ENCODE assay signal across 10 cellular contexts in the genomic region with DNA sequence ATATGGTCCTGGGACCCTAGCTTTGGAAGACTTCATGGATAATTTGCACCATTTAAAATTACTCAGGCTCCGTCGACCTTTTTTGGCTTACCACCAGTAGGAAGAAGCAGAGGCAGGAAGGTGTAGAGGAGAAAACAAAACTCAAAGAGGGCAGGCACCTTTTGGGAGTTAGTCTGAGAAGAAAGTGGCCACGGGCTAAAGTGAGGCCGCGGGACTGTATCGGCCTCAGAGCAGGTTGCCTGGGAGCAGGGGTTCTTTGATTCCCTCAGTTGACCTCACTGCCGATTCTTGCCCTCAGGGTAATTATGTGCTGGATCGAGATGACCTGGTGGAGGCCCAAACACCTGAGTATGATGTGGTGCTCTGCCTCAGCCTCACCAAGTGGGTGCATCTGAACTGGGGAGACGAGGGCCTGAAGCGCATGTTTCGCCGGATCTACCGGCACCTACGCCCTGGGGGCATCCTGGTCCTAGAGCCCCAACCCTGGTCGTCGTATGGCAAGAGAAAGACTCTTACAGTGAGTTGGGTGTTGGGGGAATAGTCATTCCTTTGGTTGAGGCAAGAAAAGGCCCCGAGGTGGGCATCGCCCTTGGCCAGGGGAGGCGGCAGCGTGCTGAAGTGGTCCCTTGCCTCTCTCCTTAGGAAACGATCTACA. TPM values are rescaled to one million over a fixed set of nuclear protein-coding genes. Genes with fewer than 3 reads are reported as not detected.
DNase-seq lines count a peak whose midpoint lies in the region; ATAC-seq, FAIRE-seq and TF ChIP-seq lines count a peak whose summit lies in the region.
"Had no signal": no experiment of that assay in that cellular context is flagged by ENCODE, and none has a peak within 500 bp of the region (broad histone marks: within the 10 kb centered on the region; RNA-seq: fewer than 3 reads in every experiment).

No MANE protein-coding gene starts in this region.

- DNase-seq in activated CD4-positive, alpha-beta T cell treated with anti-CD3 and anti-CD28 coated beads, Interleukin-2, amount 10 ng/mL, durations not matched to agents 24 days and 14 days: no peak
- no peak for DNase-seq in activated CD4-positive, alpha-beta T cell treated with anti-CD3 and anti-CD28 coated beads, Interleukin-2, amount 50 U/mL, for 4 hours
- DNase-seq in SK-N-MC (ENCODE audit: low read depth, low spot score): no peak
- DNase-seq in endothelial cell of umbilical vein (ENCODE audit: low read depth, low spot score): no peak
- no peak for DNase-seq in NCI-H345 treated with DMSO at 0.1 percent for 48 hours (lab: John Stamatoyannopoulos, UW; ENCODE audit: unreplicated experiment)
- DNase-seq in upper lobe of right lung: no peak
- no peak for DNase-seq in GM19240 (ENCODE audit: insufficient read length, low spot score)
- DNase-seq: kidney glomerular epithelial cell, NCI-H1105 had no signal

- H3K4me3 Mint-ChIP-seq in activated CD4-positive, alpha-beta T cell treated with anti-CD3 and anti-CD28 coated beads, Interleukin-2, amount 10 ng/mL, durations not matched to agents 24 days and 14 days: peak overlapping the region; percentile 95
- H3K4me3 Mint-ChIP-seq in stimulated activated memory B cell treated with anti-CD40 and anti-IgM and Interleukin-4, amounts not matched to agents 10 μg/mL and 1 μg/mL and 100 μg/mL, for 72 hours: no peak overlapping the region

- H3K27me3 Mint-ChIP-seq in activated CD4-positive, alpha-beta T cell treated with anti-CD3 and anti-CD28 coated beads, Interleukin-2, amount 10 ng/mL, durations not matched to agents 24 days and 14 days: peaks cover 7% of the 10 kb centered on the region
- H3K27me3 Mint-ChIP-seq in stimulated activated memory B cell treated with anti-CD40 and anti-IgM and Interleukin-4, amounts not matched to agents 10 μg/mL and 1 μg/mL and 100 μg/mL, for 72 hours: no peaks in the 10 kb centered on the region

- H4K20me1 ChIP-seq in endothelial cell of umbilical vein (replicated peaks; ENCODE audit: control insufficient read depth, extremely low read depth, insufficient read depth, low read length): no peaks in the 10 kb centered on the region

- dilution Hi-C loops in endothelial cell of umbilical vein (cut with MboI; ENCODE audit: extremely low pct_ligation_motif_present, low sequenced_read_pairs): no loop called here

- intact Hi-C loops in activated CD4-positive, alpha-beta T cell treated with anti-CD3 and anti-CD28 coated beads, Interleukin-2, amount 10 ng/mL, durations not matched to agents 24 days and 14 days (cut with micrococcal nuclease): loop anchor here (10.0 kb wide), 1 partner anchor 442 kb away; a partner anchor contains a TSS
- intact Hi-C loops in endothelial cell of umbilical vein (cut with micrococcal nuclease) (no loop called here), upper lobe of right lung (cut with DNase I) (no loop called here)

- no peak for FAIRE-seq in endothelial cell of umbilical vein (lab: Jason Lieb, UNC)

- peaks cover 28% of the 10 kb centered on the region for H3K4me1 ChIP-seq in endothelial cell of umbilical vein (ENCODE audit: control insufficient read depth, extremely low read depth, insufficient read depth, low read length)
- peaks cover 46% of the 10 kb centered on the region for H3K4me1 ChIP-seq in upper lobe of right lung

- H3K36me3 Mint-ChIP-seq in activated CD4-positive, alpha-beta T cell treated with anti-CD3 and anti-CD28 coated beads, Interleukin-2, amount 10 ng/mL, durations not matched to agents 24 days and 14 days (ENCODE audit: low read depth): peaks cover 58% of the 10 kb centered on the region
- H3K36me3 Mint-ChIP-seq in stimulated activated memory B cell treated with anti-CD40 and anti-IgM and Interleukin-4, amounts not matched to agents 10 μg/mL and 1 μg/mL and 100 μg/mL, for 72 hours: peaks cover 37% of the 10 kb centered on the region

- CTCF ChIA-PET in endothelial cell of umbilical vein (lab: Charles Lee): no interaction called here

- TF ChIP-seq CTCF in endothelial cell of umbilical vein (IDR thresholded peaks at IDR 0.05; ENCODE audit: extremely low read depth in 1 of 2, insufficient read depth in 1 of 2, low read depth in 1 of 2, low read length in 2 of 2) (no peak), upper lobe of right lung (IDR thresholded peaks at IDR 0.05) (no peak)

- H3K9me3 Mint-ChIP-seq in activated CD4-positive, alpha-beta T cell treated with anti-CD3 and anti-CD28 coated beads, Interleukin-2, amount 10 ng/mL, durations not matched to agents 24 days and 14 days: peaks cover 3% of the 10 kb centered on the region
- H3K9me3 Mint-ChIP-seq in stimulated activated memory B cell treated with anti-CD40 and anti-IgM and Interleukin-4, amounts not matched to agents 10 μg/mL and 1 μg/mL and 100 μg/mL, for 72 hours: no peaks in the 10 kb centered on the region

- H3K9me3 ChIP-seq in SK-N-MC (ENCODE audit: low read depth, low read length) (peaks cover 2% of the 10 kb centered on the region; the same call in 1 of the 2 replicates), endothelial cell of umbilical vein (replicated peaks; ENCODE audit: control insufficient read depth, insufficient read depth, low read length) (no peaks in the 10 kb centered on the region), upper lobe of right lung (no peaks in the 10 kb centered on the region)

- no peak overlapping the region for H3K4me2 ChIP-seq in endothelial cell of umbilical vein (ENCODE audit: insufficient read depth, low read length)

- H3K9ac ChIP-seq in SK-N-MC (ENCODE audit: insufficient read length): no peak overlapping the region
- H3K9ac ChIP-seq in endothelial cell of umbilical vein (replicated peaks; ENCODE audit: extremely low read depth, insufficient read depth, low read length): no peak overlapping the region

- H3K27ac Mint-ChIP-seq in activated CD4-positive, alpha-beta T cell treated with anti-CD3 and anti-CD28 coated beads, Interleukin-2, amount 10 ng/mL, durations not matched to agents 24 days and 14 days: peak overlapping the region; percentile 17
- peak overlapping the region; percentile 85 for H3K27ac Mint-ChIP-seq in stimulated activated memory B cell treated with anti-CD40 and anti-IgM and Interleukin-4, amounts not matched to agents 10 μg/mL and 1 μg/mL and 100 μg/mL, for 72 hours

- peaks cover 42% of the 10 kb centered on the region for H3K36me3 ChIP-seq in SK-N-MC (ENCODE audit: insufficient read depth, low read length)
- H3K36me3 ChIP-seq in endothelial cell of umbilical vein (ENCODE audit: control insufficient read depth in 2 of 2, extremely low read depth in 1 of 2, insufficient read depth in 2 of 2, low read length in 2 of 2): peaks cover 5 to 20% of the 10 kb centered on the region in 2 experiments
- H3K36me3 ChIP-seq in upper lobe of right lung: peaks cover 28% of the 10 kb centered on the region

- ATAC-seq in stimulated activated memory B cell treated with anti-CD40 and anti-IgM and Interleukin-4, amounts not matched to agents 10 μg/mL and 1 μg/mL and 100 μg/mL, for 72 hours: no peak
- no peak for ATAC-seq in upper lobe of right lung

- peak; percentile 39 for TF ChIP-seq POLR2A in endothelial cell of umbilical vein (IDR thresholded peaks at IDR 0.05; ENCODE audit: low read depth, low read length)

- no TSS peak for BruUV-seq in endothelial cell of umbilical vein (replicated peaks; lab: Mats Ljungman, UMichigan)

- peaks cover 55% of the 10 kb centered on the region for H3K4me1 Mint-ChIP-seq in activated CD4-positive, alpha-beta T cell treated with anti-CD3 and anti-CD28 coated beads, Interleukin-2, amount 10 ng/mL, durations not matched to agents 24 days and 14 days
- H3K4me1 Mint-ChIP-seq in stimulated activated memory B cell treated with anti-CD40 and anti-IgM and Interleukin-4, amounts not matched to agents 10 μg/mL and 1 μg/mL and 100 μg/mL, for 72 hours: peaks cover 50% of the 10 kb centered on the region

- H3K27ac ChIP-seq in SK-N-MC (peak overlapping the region; percentile 75), endothelial cell of umbilical vein (ENCODE audit: insufficient read depth, low read depth, low read length) (no peak overlapping the region), upper lobe of right lung (no peak overlapping the region)

- H2AFZ ChIP-seq in endothelial cell of umbilical vein (ENCODE audit: low read depth, low read length): no peak overlapping the region

- H3K27me3 ChIP-seq in endothelial cell of umbilical vein (ENCODE audit: control insufficient read depth in 2 of 2, insufficient read depth in 2 of 2, low read length in 2 of 2) (no peaks in the 10 kb centered on the region), upper lobe of right lung (no peaks in the 10 kb centered on the region)

- H3K79me2 ChIP-seq in endothelial cell of umbilical vein (ENCODE audit: control insufficient read depth, insufficient read depth, low read length): peaks cover 49% of the 10 kb centered on the region

- POLR2A ChIA-PET in endothelial cell of umbilical vein (lab: Charles Lee): interaction anchor here (0.6 to 1.4 kb wide), 2 partner anchors 12 to 379 kb away, joined by 3 to 4 read pairs; no protein-coding TSS in a partner anchor

- H3K4me3 ChIP-seq in SK-N-MC: no peak overlapping the region
- H3K4me3 ChIP-seq in endothelial cell of umbilical vein (replicated peaks in 1 of 3; ENCODE audit: insufficient read depth in 1 of 3, low read depth in 1 of 3, low read length in 3 of 3): no peak overlapping the region
- no peak overlapping the region for H3K4me3 ChIP-seq in upper lobe of right lung

- no peaks in the 10 kb centered on the region for H3K9me1 ChIP-seq in endothelial cell of umbilical vein (replicated peaks; ENCODE audit: control insufficient read depth, extremely low read depth, insufficient read depth, low read length)

RNA-seq across cellular contexts. Expression of a gene that starts 3.1 kb away (rescaled TPM):
- total RNA-seq in activated CD4-positive, alpha-beta T cell treated with anti-CD3 and anti-CD28 coated beads, Interleukin-2, amount 10 ng/mL, durations not matched to agents 24 days and 14 days: 55.8 and 57.2 TPM in 2 replicates
- total RNA-seq in endothelial cell of umbilical vein: 37.1 and 45.8 TPM in 2 replicates
- 23.3 and 24.3 TPM in 2 replicates for polyA plus RNA-seq in endothelial cell of umbilical vein
- 19.6 and 21.4 TPM in 2 replicates for polyA plus RNA-seq in endothelial cell of umbilical vein (2011; cell fraction: cytosol; rRNA removed)
- 31.3 and 32.3 TPM in 2 replicates for polyA plus RNA-seq in endothelial cell of umbilical vein (2011; cell fraction: nucleus; rRNA removed)
- polyA plus RNA-seq in endothelial cell of umbilical vein (2012): 23.6 and 26.8 TPM in 2 replicates
- polyA minus RNA-seq in endothelial cell of umbilical vein: 35.8 and 41.5 TPM in 2 replicates
- 39.5 TPM for polyA minus RNA-seq in endothelial cell of umbilical vein (2011; cell fraction: cytosol; rRNA and poly(A)+ RNA removed)
- polyA minus RNA-seq in endothelial cell of umbilical vein (2011; cell fraction: nucleus; rRNA and poly(A)+ RNA removed): 20.8 and 30.8 TPM in 2 replicates
- 36.3 TPM for total RNA-seq in upper lobe of right lung

RNA-seq across cellular contexts. Expression of a gene that starts 3.5 kb away (rescaled TPM):
- total RNA-seq in activated CD4-positive, alpha-beta T cell treated with anti-CD3 and anti-CD28 coated beads, Interleukin-2, amount 10 ng/mL, durations not matched to agents 24 days and 14 days: 52.8 and 59.9 TPM in 2 replicates
- 42.4 and 46.1 TPM in 2 replicates for total RNA-seq in endothelial cell of umbilical vein
- 37.7 and 47.9 TPM in 2 replicates for polyA plus RNA-seq in endothelial cell of umbilical vein
- 25.7 and 37.0 TPM in 2 replicates for polyA plus RNA-seq in endothelial cell of umbilical vein (2011; cell fraction: cytosol; rRNA removed)
- 49.8 and 50.0 TPM in 2 replicates for polyA plus RNA-seq in endothelial cell of umbilical vein (2011; cell fraction: nucleus; rRNA removed)
- 19.9 and 29.5 TPM in 2 replicates for polyA plus RNA-seq in endothelial cell of umbilical vein (2012)
- polyA minus RNA-seq in endothelial cell of umbilical vein: 4.9 and 11.9 TPM in 2 replicates
- 33.5 TPM for polyA minus RNA-seq in endothelial cell of umbilical vein (2011; cell fraction: cytosol; rRNA and poly(A)+ RNA removed)
- 7.4 and 13.6 TPM in 2 replicates for polyA minus RNA-seq in endothelial cell of umbilical vein (2011; cell fraction: nucleus; rRNA and poly(A)+ RNA removed)
- total RNA-seq in upper lobe of right lung: 24.7 TPM

RNA-seq across cellular contexts. Expression of a gene that starts 4.2 kb away (rescaled TPM):
- total RNA-seq in activated CD4-positive, alpha-beta T cell treated with anti-CD3 and anti-CD28 coated beads, Interleukin-2, amount 10 ng/mL, durations not matched to agents 24 days and 14 days: 1.7 and 2.6 TPM in 2 replicates
- total RNA-seq in endothelial cell of umbilical vein: 0.31 and 0.48 TPM in 2 replicates
- polyA plus RNA-seq in endothelial cell of umbilical vein: 0.30 and 0.32 TPM in 2 replicates
- polyA plus RNA-seq in endothelial cell of umbilical vein (2011; cell fraction: cytosol; rRNA removed): 0.25 and 0.30 TPM in 2 replicates
- polyA plus RNA-seq in endothelial cell of umbilical vein (2011; cell fraction: nucleus; rRNA removed): 0.99 and 1.3 TPM in 2 replicates
- polyA plus RNA-seq in endothelial cell of umbilical vein (2012): 0.70 and 0.89 TPM in 2 replicates
- 0.41 TPM in 1 of 2 replicates, not detected in the other for polyA minus RNA-seq in endothelial cell of umbilical vein
- polyA minus RNA-seq in endothelial cell of umbilical vein (2011; cell fraction: cytosol; rRNA and poly(A)+ RNA removed): 1.2 TPM
- polyA minus RNA-seq in endothelial cell of umbilical vein (2011; cell fraction: nucleus; rRNA and poly(A)+ RNA removed): 0.91 TPM in 1 of 2 replicates, not detected in the other
- 4.8 TPM for total RNA-seq in upper lobe of right lung

RNA-seq across cellular contexts. Expression of a gene that starts 31.3 kb away (rescaled TPM):
- 2.7 and 2.9 TPM in 2 replicates for total RNA-seq in activated CD4-positive, alpha-beta T cell treated with anti-CD3 and anti-CD28 coated beads, Interleukin-2, amount 10 ng/mL, durations not matched to agents 24 days and 14 days
- 1.5 and 4.1 TPM in 2 replicates for total RNA-seq in endothelial cell of umbilical vein
- 1.6 and 1.9 TPM in 2 replicates for polyA plus RNA-seq in endothelial cell of umbilical vein
- 1.4 and 1.9 TPM in 2 replicates for polyA plus RNA-seq in endothelial cell of umbilical vein (2011; cell fraction: cytosol; rRNA removed)
- 4.6 and 5.6 TPM in 2 replicates for polyA plus RNA-seq in endothelial cell of umbilical vein (2011; cell fraction: nucleus; rRNA removed)
- polyA plus RNA-seq in endothelial cell of umbilical vein (2012): 3.3 and 3.9 TPM in 2 replicates
- 0.76 and 2.3 TPM in 2 replicates for polyA minus RNA-seq in endothelial cell of umbilical vein
- polyA minus RNA-seq in endothelial cell of umbilical vein (2011; cell fraction: cytosol; rRNA and poly(A)+ RNA removed): 1.0 TPM
- polyA minus RNA-seq in endothelial cell of umbilical vein (2011; cell fraction: nucleus; rRNA and poly(A)+ RNA removed): not detected in 2 replicates
- 1.8 TPM for total RNA-seq in upper lobe of right lung

RNA-seq across cellular contexts. Expression of a gene that starts 46.3 kb away (rescaled TPM):
- 113 and 121 TPM in 2 replicates for total RNA-seq in activated CD4-positive, alpha-beta T cell treated with anti-CD3 and anti-CD28 coated beads, Interleukin-2, amount 10 ng/mL, durations not matched to agents 24 days and 14 days
- total RNA-seq in endothelial cell of umbilical vein (66.3 and 84.4 TPM in 2 replicates), upper lobe of right lung (51.8 TPM)
- polyA plus RNA-seq in endothelial cell of umbilical vein: 40.1 and 52.5 TPM in 2 replicates
- polyA plus RNA-seq in endothelial cell of umbilical vein (2011; cell fraction: cytosol; rRNA removed): 30.4 and 41.3 TPM in 2 replicates
- 34.7 and 40.8 TPM in 2 replicates for polyA plus RNA-seq in endothelial cell of umbilical vein (2011; cell fraction: nucleus; rRNA removed)
- polyA plus RNA-seq in endothelial cell of umbilical vein (2012): 37.8 and 44.8 TPM in 2 replicates
- polyA minus RNA-seq in endothelial cell of umbilical vein: 18.3 and 20.1 TPM in 2 replicates
- polyA minus RNA-seq in endothelial cell of umbilical vein (2011; cell fraction: cytosol; rRNA and poly(A)+ RNA removed): 22.2 TPM
- 9.5 and 17.6 TPM in 2 replicates for polyA minus RNA-seq in endothelial cell of umbilical vein (2011; cell fraction: nucleus; rRNA and poly(A)+ RNA removed)
